In the genomic region with DNA sequence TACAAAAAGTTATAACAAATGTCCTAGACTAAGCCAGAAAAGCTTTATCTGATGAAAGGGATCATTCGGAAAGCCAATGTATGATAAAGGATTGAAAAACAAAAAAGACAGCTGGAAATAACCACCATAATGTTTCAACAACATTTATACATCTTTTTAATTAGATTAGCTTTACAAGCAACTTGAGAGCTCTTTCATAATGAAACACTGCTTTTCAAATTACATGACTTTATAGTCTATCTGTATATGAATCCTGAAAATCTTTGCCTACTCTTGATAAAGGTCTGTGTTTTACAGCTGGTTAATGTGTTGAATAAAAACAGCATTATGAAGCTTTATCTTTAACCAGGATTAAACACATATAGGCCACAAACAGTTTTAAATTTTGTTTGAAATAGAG, we compare ENCODE assay signal across 20 cellular contexts. TPM values are rescaled to one million over a fixed set of nuclear protein-coding genes. Genes with fewer than 3 reads are reported as not detected.
DNase-seq lines count a peak whose midpoint lies in the region; FAIRE-seq and TF ChIP-seq lines count a peak whose summit lies in the region.
"Had no signal": no experiment of that assay in that cellular context is flagged by ENCODE, and none has a peak within 500 bp of the region (broad histone marks: within the 10 kb centered on the region; RNA-seq: fewer than 3 reads in every experiment).

No MANE protein-coding gene starts in this region.

- peak; percentile 21 for FAIRE-seq in D721Med (lab: Jason Lieb, UNC)
- FAIRE-seq: A549, GM12878 had no signal

- H3K9me3 ChIP-seq in smooth muscle cell (replicated peaks; ENCODE audit: low read depth): no peaks in the 10 kb centered on the region
- H3K9me3 ChIP-seq: A549, HAP-1 had no signal

- H3K9me3 Mint-ChIP-seq in activated T-cell treated with anti-CD3 and anti-CD28 coated beads, Interleukin-2, amount 50 U/mL, for 24 hours: no peaks in the 10 kb centered on the region
- H3K9me3 Mint-ChIP-seq: CD8-positive, alpha-beta T cell had no signal

- H3F3A ChIP-seq in smooth muscle cell (ENCODE audit: low read depth): no peaks in the 10 kb centered on the region

- H4K20me1 ChIP-seq in smooth muscle cell (ENCODE audit: low read depth): peaks cover 15% of the 10 kb centered on the region

- no peak overlapping the region for H3K9ac ChIP-seq in smooth muscle cell (ENCODE audit: low read depth)
- H3K9ac ChIP-seq: GM23248 had no signal

- DNase-seq in activated T-cell treated with anti-CD3 and anti-CD28 coated beads, Interleukin-2, amount 50 U/mL, for 24 hours: no peak
- DNase-seq in activated T-cell treated with anti-CD3 and anti-CD28 coated beads, Interleukin-2, amount 50 U/mL, for 1 hour: no peak
- DNase-seq in D721Med (ENCODE audit: insufficient read length, low spot score) (no peak), fibroblast of villous mesenchyme (ENCODE audit: low read depth) (peak; percentile 45), NCI-H1105 (lab: John Stamatoyannopoulos, UW) (no peak), hypothalamus (lab: John Stamatoyannopoulos, UW) (no peak), smooth muscle cell (lab: John Stamatoyannopoulos, UW; ENCODE audit: unreplicated experiment) (no peak)
- DNase-seq: AML-193; Calu3; CD8-positive, alpha-beta T cell; DMS 273 treated with DMSO at 0.1 percent for 48 hours; DMS53; DND-41; EL; GM23248 had no signal

- H3K27ac ChIP-seq in smooth muscle cell (ENCODE audit: low read depth): no peak overlapping the region
- H3K27ac ChIP-seq: 22Rv1, A549, C4-2B, GM23248 had no signal

- H3K27me3 Mint-ChIP-seq in activated T-cell treated with anti-CD3 and anti-CD28 coated beads, Interleukin-2, amount 50 U/mL, for 24 hours: no peaks in the 10 kb centered on the region

- no peaks in the 10 kb centered on the region for H3K79me2 ChIP-seq in smooth muscle cell (ENCODE audit: low read depth)

- no peaks in the 10 kb centered on the region for H3K27me3 ChIP-seq in smooth muscle cell (ENCODE audit: low read depth)

- H3K4me3 Mint-ChIP-seq in activated T-cell treated with anti-CD3 and anti-CD28 coated beads, Interleukin-2, amount 50 U/mL, for 24 hours: no peak overlapping the region
- H3K4me3 Mint-ChIP-seq: CD8-positive, alpha-beta T cell had no signal

- WGBS in smooth muscle cell (ENCODE audit: low lambda C conversion rate): 88% methylated on average over 1 of the region's 1 CpG

- H3K4me1 ChIP-seq in smooth muscle cell (ENCODE audit: low read depth): no peaks in the 10 kb centered on the region

- peak overlapping the region; percentile 65 for H3K27ac Mint-ChIP-seq in activated T-cell treated with anti-CD3 and anti-CD28 coated beads, Interleukin-2, amount 50 U/mL, for 24 hours

- H3K4me2 ChIP-seq in smooth muscle cell: no peak overlapping the region
- H3K4me2 ChIP-seq: A549 had no signal

- H3K36me3 ChIP-seq in smooth muscle cell (ENCODE audit: low read depth): no peaks in the 10 kb centered on the region
- H3K36me3 ChIP-seq: HAP-1 had no signal

- H2AFZ ChIP-seq in smooth muscle cell (ENCODE audit: low read depth): no peak overlapping the region
- H2AFZ ChIP-seq: GM23248 had no signal

- H3K4me3 ChIP-seq in fibroblast of villous mesenchyme (ENCODE audit: low read depth, low read length): no peak overlapping the region
- no peak overlapping the region for H3K4me3 ChIP-seq in smooth muscle cell
- H3K4me3 ChIP-seq: A549, GM12878, GM23248, HAP-1 had no signal

- H3K4me1 Mint-ChIP-seq in activated T-cell treated with anti-CD3 and anti-CD28 coated beads, Interleukin-2, amount 50 U/mL, for 24 hours (ENCODE audit: low read depth): peaks cover 2% of the 10 kb centered on the region

- TF ChIP-seq CTCF in D721Med (IDR thresholded peaks at IDR 0.05; ENCODE audit: insufficient read depth, missing control alignments) (no peak), fibroblast of villous mesenchyme (IDR thresholded peaks at IDR 0.05; ENCODE audit: insufficient read depth, low read depth, low read length) (no peak), smooth muscle cell (IDR thresholded peaks at IDR 0.05; ENCODE audit: borderline replicate concordance, insufficient read depth, poor library complexity, severe bottlenecking) (no peak)

- H3K36me3 Mint-ChIP-seq in activated T-cell treated with anti-CD3 and anti-CD28 coated beads, Interleukin-2, amount 50 U/mL, for 24 hours (ENCODE audit: low read depth): peaks cover 49% of the 10 kb centered on the region

RNA-seq across cellular contexts. Expression of a gene that starts 25.5 kb away (rescaled TPM):
- 20.6 and 23.7 TPM in 2 replicates for total RNA-seq in fibroblast of villous mesenchyme
- total RNA-seq in smooth muscle cell: 16.9 and 24.1 TPM in 2 replicates
- polyA plus RNA-seq in smooth muscle cell: 8.7 and 9.6 TPM in 2 replicates

RNA-seq across cellular contexts. Expression of a gene that starts 26.0 kb away (rescaled TPM):
- total RNA-seq in fibroblast of villous mesenchyme (13.9 and 21.2 TPM in 2 replicates), smooth muscle cell (15.6 and 19.7 TPM in 2 replicates)
- 4.2 and 4.3 TPM in 2 replicates for polyA plus RNA-seq in smooth muscle cell

RNA-seq across cellular contexts. Expression of a gene that starts 58.5 kb away (rescaled TPM):
- total RNA-seq in fibroblast of villous mesenchyme: 33.8 and 53.5 TPM in 2 replicates
- 36.8 and 38.5 TPM in 2 replicates for total RNA-seq in smooth muscle cell
- polyA plus RNA-seq in smooth muscle cell: 15.7 and 21.2 TPM in 2 replicates
